Comparison of ENCODE assay signal across 22 cellular contexts in the genomic region with DNA sequence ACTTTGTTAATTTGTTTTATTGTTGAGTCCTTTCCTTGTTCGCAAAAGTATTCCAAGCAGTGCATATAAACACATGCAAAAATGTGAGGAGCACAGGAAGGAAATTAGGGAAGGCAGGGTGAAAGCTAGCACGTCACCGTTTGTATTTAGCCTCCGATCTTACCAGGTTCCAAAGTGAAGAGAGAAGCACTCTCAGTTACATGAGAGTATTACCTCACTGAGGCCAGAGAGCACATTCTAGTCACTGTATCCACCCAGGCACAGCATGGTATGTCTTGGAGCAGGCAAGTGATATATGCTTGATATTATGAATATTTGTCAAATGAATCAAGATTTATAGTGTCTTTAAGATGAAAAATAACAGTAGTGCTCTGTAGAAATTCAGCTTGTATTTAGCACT. TPM values are rescaled to one million over a fixed set of nuclear protein-coding genes. Genes with fewer than 3 reads are reported as not detected.
"Had no signal": no experiment of that assay in that cellular context is flagged by ENCODE, and none has a peak within 500 bp of the region (broad histone marks: within the 10 kb centered on the region; RNA-seq: fewer than 3 reads in every experiment).

No MANE protein-coding gene starts in this region.

- H3K36me3 ChIP-seq: adrenal gland, ascending aorta, brain microvascular endothelial cell, left lung, pancreas, prostate gland, spleen, tibial nerve had no signal

- H3K27ac ChIP-seq: adrenal gland, ascending aorta, brain microvascular endothelial cell, left lung, pancreas, prostate gland, spleen, tibial nerve, VCaP had no signal

- DNase-seq: activated CD4-positive, alpha-beta T cell treated with anti-CD3 and anti-CD28 coated beads for 48 hours; activated CD4-positive, alpha-beta T cell treated with anti-CD3 and anti-CD28 coated beads, Interleukin-2, amount 50 U/mL, for 48 hours; activated CD8-positive, alpha-beta memory T cell treated with anti-CD3 and anti-CD28 coated beads for 24 hours; activated effector memory CD4-positive, alpha-beta T cell treated with Interleukin-2 at 50 U/mL for 16 hours; activated naive CD4-positive, alpha-beta T cell treated with Interleukin-2 at 50 U/mL for 16 hours; adrenal gland; brain microvascular endothelial cell; caudate nucleus; head of caudate nucleus; left lung; midbrain; naive thymus-derived CD4-positive, alpha-beta T cell; nucleus accumbens; pancreas; spleen; stimulated activated naive CD4-positive, alpha-beta T cell; T-helper 9 cell had no signal

- H3K4me1 ChIP-seq: adrenal gland, ascending aorta, left lung, prostate gland, tibial nerve had no signal

- ATAC-seq: activated CD4-positive, CD25-positive, alpha-beta regulatory T cell treated with anti-CD3 and anti-CD28 coated beads, Interleukin-2, amount 50 U/mL, for 24 hours; left lung; naive thymus-derived CD4-positive, alpha-beta T cell; pancreas had no signal

- H3K27me3 ChIP-seq: adrenal gland, ascending aorta, brain microvascular endothelial cell, left lung, pancreas, spleen, tibial nerve had no signal

- H3K9me3 ChIP-seq: adrenal gland, ascending aorta, left lung, pancreas, prostate gland, spleen, tibial nerve had no signal

- H3K4me3 ChIP-seq: adrenal gland, ascending aorta, left lung, pancreas, prostate gland, spleen, tibial nerve had no signal

RNA-seq across cellular contexts. Expression of a gene that starts 6.5 kb away (rescaled TPM):
- total RNA-seq: ascending aorta had no signal
